In genomic region chr4:184653650-184654049, GRCh38 we compare ENCODE assay signal across 14 cellular contexts.
DNase-seq lines count a peak whose midpoint lies in the region; FAIRE-seq and TF ChIP-seq lines count a peak whose summit lies in the region.
"Had no signal": no experiment of that assay in that cellular context is flagged by ENCODE, and none has a peak within 500 bp of the region (broad histone marks: within the 10 kb centered on the region; RNA-seq: fewer than 3 reads in every experiment).

No MANE protein-coding gene starts in this region.

- no peak overlapping the region for H3K4me3 ChIP-seq in skeletal muscle cell (ENCODE audit: low read depth, low read length)
- H3K4me3 ChIP-seq: breast epithelium had no signal

- TF ChIP-seq CTCF in D721Med (IDR thresholded peaks at IDR 0.05; ENCODE audit: insufficient read depth, missing control alignments): no peak
- no peak for TF ChIP-seq CTCF in GM13977 (IDR thresholded peaks at IDR 0.05; ENCODE audit: extremely low read depth, insufficient read depth, missing control alignments)

- DNase-seq in EL: peak; percentile 91
- peak; percentile 83 for DNase-seq in NCI-H2171 treated with DMSO at 0.1 percent for 48 hours (lab: John Stamatoyannopoulos, UW)
- DNase-seq in fibroblast of gingiva (ENCODE audit: low read depth): peak; percentile 86
- DNase-seq in skeletal muscle cell (ENCODE audit: low read depth): peak; percentile 52
- no peak for DNase-seq in D721Med (ENCODE audit: insufficient read length, low spot score)
- DNase-seq in GM13977 (ENCODE audit: low spot score): no peak
- DNase-seq in activated T-cell treated with anti-CD3 and anti-CD28 coated beads, Interleukin-2, amount 50 U/mL, for 24 hours: no peak
- no peak for DNase-seq in DMS114 treated with DMSO at 0.1 percent for 48 hours (lab: John Stamatoyannopoulos, UW; ENCODE audit: unreplicated experiment)
- DNase-seq: activated gamma-delta T cell treated with Interleukin-2 at 50 U/mL for 16 hours; CD4-positive, CD25-positive, alpha-beta regulatory T cell; effector memory CD4-positive, alpha-beta T cell; GF-D8; NCI-H510A treated with DMSO at 0.1 percent for 48 hours had no signal

- H3K9me3 Mint-ChIP-seq in activated T-cell treated with anti-CD3 and anti-CD28 coated beads, Interleukin-2, amount 50 U/mL, for 24 hours: no peaks in the 10 kb centered on the region
- H3K9me3 Mint-ChIP-seq: CD4-positive, CD25-positive, alpha-beta regulatory T cell had no signal

- no peak overlapping the region for H3K4me3 Mint-ChIP-seq in activated T-cell treated with anti-CD3 and anti-CD28 coated beads, Interleukin-2, amount 50 U/mL, for 24 hours

- no peak overlapping the region for H3K27ac Mint-ChIP-seq in activated T-cell treated with anti-CD3 and anti-CD28 coated beads, Interleukin-2, amount 50 U/mL, for 24 hours
- H3K27ac Mint-ChIP-seq: CD4-positive, CD25-positive, alpha-beta regulatory T cell had no signal

- in situ Hi-C loops in GM13977 (cut with MboI; ENCODE audit: low pct_unique_long_range_greater_than_20kb, low sequenced_read_pairs, unreplicated experiment): no loop called here

- peaks cover 19% of the 10 kb centered on the region for H3K4me1 Mint-ChIP-seq in activated T-cell treated with anti-CD3 and anti-CD28 coated beads, Interleukin-2, amount 50 U/mL, for 24 hours (ENCODE audit: low read depth)

- H3K36me3 Mint-ChIP-seq in activated T-cell treated with anti-CD3 and anti-CD28 coated beads, Interleukin-2, amount 50 U/mL, for 24 hours (ENCODE audit: low read depth): peaks cover 40% of the 10 kb centered on the region

- no peak for FAIRE-seq in D721Med (lab: Jason Lieb, UNC)

- no peaks in the 10 kb centered on the region for H3K27me3 Mint-ChIP-seq in activated T-cell treated with anti-CD3 and anti-CD28 coated beads, Interleukin-2, amount 50 U/mL, for 24 hours
- H3K27me3 Mint-ChIP-seq: CD4-positive, CD25-positive, alpha-beta regulatory T cell had no signal

Comparison
In these comparisons a context has a peak if more than half of its experiments do, and no peak if none do; other contexts are left out.
1. DNase-seq: peak in EL (single experiment), NCI-H2171 treated with DMSO at 0.1 percent for 48 hours (single experiment), fibroblast of gingiva (single experiment) and skeletal muscle cell (single experiment); none in D721Med (single experiment), GM13977 (single experiment), activated T-cell treated with anti-CD3 and anti-CD28 coated beads, Interleukin-2, amount 50 U/mL, for 24 hours (single experiment) and DMS114 treated with DMSO at 0.1 percent for 48 hours (single experiment).